Comparison of ENCODE assay signal across 9 cellular contexts in genomic region chr17:29158515-29159275, GRCh38. TPM values are rescaled to one million over a fixed set of nuclear protein-coding genes. Genes with fewer than 3 reads are reported as not detected.
DNase-seq lines count a peak whose midpoint lies in the region; ATAC-seq, FAIRE-seq and TF ChIP-seq lines count a peak whose summit lies in the region.
"Had no signal": no experiment of that assay in that cellular context is flagged by ENCODE, and none has a peak within 500 bp of the region (broad histone marks: within the 10 kb centered on the region; RNA-seq: fewer than 3 reads in every experiment).

No MANE protein-coding gene starts in this region.

- no peak for FAIRE-seq in H1 (lab: Jason Lieb, UNC)

- H2AK5ac ChIP-seq in H1 (ENCODE audit: low read depth, low read length): no peak overlapping the region

- no peak overlapping the region for H3K4me3 ChIP-seq in Caco-2 (ENCODE audit: low read depth, low read length)
- no peak overlapping the region for H3K4me3 ChIP-seq in H1 (ENCODE audit: extremely low read depth in 1 of 4, insufficient read depth in 2 of 4, low read depth in 3 of 4, low read length in 4 of 4)
- H3K4me3 ChIP-seq in gastroesophageal sphincter: no peak overlapping the region

- H2BK20ac ChIP-seq in H1 (ENCODE audit: low read length): no peak overlapping the region

- H3K36me3 Mint-ChIP-seq in Caco-2 (ENCODE audit: insufficient read depth, unreplicated experiment): no peaks in the 10 kb centered on the region

- H3K9ac ChIP-seq in H1 (replicated peaks in 1 of 4; ENCODE audit: extremely low read depth in 1 of 4, low read depth in 3 of 4, low read length in 3 of 4): peak overlapping the region in 1 of 4 experiments; percentile 1; a peak in 1 of 7 replicates

- no peak overlapping the region for H3K56ac ChIP-seq in H1 (replicated peaks; ENCODE audit: insufficient read length, low read depth, low read length)

- H3K27ac ChIP-seq in H1 (ENCODE audit: low read depth, low read length): no peak overlapping the region
- peak overlapping the region in 2 of 4 donors; percentile 9 to 28 for H3K27ac ChIP-seq in gastroesophageal sphincter

- H3K4me2 ChIP-seq in H1 (ENCODE audit: insufficient read depth in 1 of 2, low read depth in 2 of 2, low read length in 2 of 2): no peak overlapping the region

- no peak overlapping the region for H2AFZ ChIP-seq in H1 (ENCODE audit: low read length)

- H4K20me1 ChIP-seq in H1 (replicated peaks in 1 of 2; ENCODE audit: control insufficient read depth in 1 of 2, insufficient read depth in 2 of 2, low read length in 2 of 2): peaks cover 0 to 13% of the 10 kb centered on the region in 2 experiments

- WGBS in H1 (ENCODE audit: extremely low coverage in 1 of 2, insufficient coverage in 1 of 2, insufficient read length in 1 of 2, insufficient replicate concordance in 2 of 2, low coverage in 1 of 2, low lambda C conversion rate in 2 of 2, missing lambda C conversion rate in 1 of 2), 2 experiments: 88% methylated on average over 11 of the region's 11 CpGs; no CpG with 5 or more reads in 1 of the 2 experiments
- WGBS in gastroesophageal sphincter (ENCODE audit: low coverage in 1 of 2), 2 donors: 54 to 71% methylated on average over 4 to 5 of the region's 11 CpGs

- peaks cover 0 to 15% of the 10 kb centered on the region in 2 experiments; a peak in 1 of 4 replicates for H3K79me2 ChIP-seq in H1 (ENCODE audit: control insufficient read depth in 1 of 2, insufficient read depth in 2 of 2, low read length in 2 of 2)

- H3K4me1 Mint-ChIP-seq in Caco-2 (ENCODE audit: low read depth, unreplicated experiment): peaks cover 42% of the 10 kb centered on the region

- DNase-seq in Caco-2: peak; percentile 26 to 77
- DNase-seq in RPMI7951 (ENCODE audit: low read depth): peak; percentile 64
- no peak for DNase-seq in H1 (ENCODE audit: low read depth in 1 of 2, low spot score in 2 of 2)
- peak; percentile 69 for DNase-seq in renal cortical epithelial cell (ENCODE audit: low read depth)
- no peak for DNase-seq in HUDEP-2 (lab: John Stamatoyannopoulos, UW; ENCODE audit: unreplicated experiment in 76 of 76)
- DNase-seq: activated naive CD4-positive, alpha-beta T cell treated with Interleukin-2 at 50 U/mL for 16 hours had no signal

- intact Hi-C loops in Caco-2 (cut with micrococcal nuclease; ENCODE audit: unreplicated experiment): loop anchor here (5.0 kb wide), 1 partner anchor 206 kb away; the partner anchor contains the start of gene PHF12

- no peak for TF ChIP-seq RAD21 in H1 (IDR thresholded peaks at IDR 0.05 in 1 of 2, conservative IDR thresholded peaks at IDR 0.05 in 1 of 2; ENCODE audit: low read depth in 2 of 2, low read length in 2 of 2)

- H3K18ac ChIP-seq in H1 (ENCODE audit: extremely low read depth, low read length): no peak overlapping the region; the same call in 1 of the 2 replicates

- ATAC-seq in gastroesophageal sphincter (no peak), HG03196 (IDR thresholded peaks at IDR 0.05; ENCODE audit: unreplicated experiment) (no peak), HG02938 (IDR thresholded peaks at IDR 0.05; ENCODE audit: unreplicated experiment) (no peak)

- TF ChIP-seq CTCF in Caco-2 (IDR thresholded peaks at IDR 0.05; ENCODE audit: insufficient read depth in 1 of 2, low read depth in 1 of 2, low read length in 1 of 2, severe bottlenecking in 1 of 2, unreplicated experiment in 1 of 2) (no peak), H1 (IDR thresholded peaks at IDR 0.05; ENCODE audit: control extremely low read depth in 1 of 3, insufficient read depth in 1 of 3, low read depth in 1 of 3, low read length in 3 of 3) (no peak), gastroesophageal sphincter (IDR thresholded peaks at IDR 0.05) (no peak)

- H2BK120ac ChIP-seq in H1 (replicated peaks; ENCODE audit: low read depth, low read length): no peak overlapping the region

- no peak overlapping the region for H3K4ac ChIP-seq in H1 (replicated peaks; ENCODE audit: insufficient read length, low read depth, low read length)

- TF ChIP-seq POLR2A in H1 (IDR thresholded peaks at IDR 0.05; ENCODE audit: control extremely low read depth in 1 of 2, low read depth in 2 of 2, low read length in 2 of 2): no peak
- TF ChIP-seq POLR2A in gastroesophageal sphincter (IDR thresholded peaks at IDR 0.05): no peak

- no peak overlapping the region for H4K5ac ChIP-seq in H1 (ENCODE audit: insufficient read length, low read depth, low read length)

- H3K27me3 Mint-ChIP-seq in Caco-2 (ENCODE audit: insufficient read depth, unreplicated experiment): no peaks in the 10 kb centered on the region

- H3K79me1 ChIP-seq in H1 (ENCODE audit: low read depth, low read length): peaks cover 6% of the 10 kb centered on the region

- H4K91ac ChIP-seq in H1 (replicated peaks; ENCODE audit: insufficient read length, low read length): no peak overlapping the region

- TF ChIP-seq EP300 in H1 (IDR thresholded peaks at IDR 0.05; ENCODE audit: borderline replicate concordance in 1 of 2, low read depth in 2 of 2, low read length in 2 of 2) (no peak), gastroesophageal sphincter (IDR thresholded peaks at IDR 0.05) (no peak)

- H3K9me3 ChIP-seq in Caco-2 (no peaks in the 10 kb centered on the region), H1 (ENCODE audit: insufficient read depth in 2 of 2, low read depth in 1 of 2, low read length in 1 of 2) (no peaks in the 10 kb centered on the region), gastroesophageal sphincter (no peaks in the 10 kb centered on the region)

- no TSS peak for BruUV-seq in Caco-2 (replicated peaks; lab: Mats Ljungman, UMichigan)

- peaks cover 66% of the 10 kb centered on the region for H3K4me1 ChIP-seq in Caco-2
- peaks cover 6 to 20% (median 15%) of the 10 kb centered on the region in 4 experiments; a peak in 6 of 7 replicates for H3K4me1 ChIP-seq in H1 (replicated peaks in 1 of 4; ENCODE audit: control insufficient read depth in 3 of 4, insufficient read depth in 4 of 4, low read length in 3 of 4)
- H3K4me1 ChIP-seq in gastroesophageal sphincter: peaks cover 0 to 82% (median 30%) of the 10 kb centered on the region in 3 donors

- POLR2A ChIA-PET in Caco-2 (lab: Charles Lee) (interaction anchor here (0.6 to 0.9 kb wide), 2 partner anchors 18 to 39 kb away, joined by 3 read pairs; no protein-coding TSS in a partner anchor), H1 (lab: Charles Lee; ENCODE audit: partially characterized antibody) (interaction anchor here (1.5 to 4.8 kb wide), 3 partner anchors 8 to 20 kb away, joined by 5 to 25 read pairs (median 5); partner anchors contain the start of gene MYO18A)

- H2BK12ac ChIP-seq in H1 (ENCODE audit: low read depth, low read length): no peak overlapping the region

- H3K36me3 ChIP-seq in Caco-2 (ENCODE audit: control insufficient read depth, insufficient read depth, low read length) (peaks cover 2% of the 10 kb centered on the region; the same call in 1 of the 2 replicates), H1 (ENCODE audit: control insufficient read depth in 2 of 4, insufficient read depth in 4 of 4, low read length in 3 of 4) (no peaks in the 10 kb centered on the region), gastroesophageal sphincter (no peaks in the 10 kb centered on the region)

- H3K27me3 ChIP-seq in Caco-2 (replicated peaks; ENCODE audit: control insufficient read depth, insufficient read depth, low read length): no peaks in the 10 kb centered on the region
- no peaks in the 10 kb centered on the region for H3K27me3 ChIP-seq in H1 (replicated peaks in 1 of 4; ENCODE audit: control insufficient read depth in 3 of 4, extremely low read depth in 1 of 4, insufficient read depth in 3 of 4, low read length in 3 of 4)
- no peaks in the 10 kb centered on the region for H3K27me3 ChIP-seq in gastroesophageal sphincter

- no peaks in the 10 kb centered on the region for H3K23me2 ChIP-seq in H1 (ENCODE audit: low read depth, low read length)

- peak overlapping the region; percentile 83 for H4K8ac ChIP-seq in H1 (ENCODE audit: extremely low read depth, insufficient read depth, low read length)

- peak overlapping the region; percentile 69 for H2BK5ac ChIP-seq in H1 (ENCODE audit: low read depth, low read length)

- H3K4me3 Mint-ChIP-seq in Caco-2 (ENCODE audit: unreplicated experiment): no peak overlapping the region

- no peaks in the 10 kb centered on the region for H3K9me3 Mint-ChIP-seq in Caco-2 (ENCODE audit: unreplicated experiment)

- CTCF ChIA-PET in Caco-2 (lab: Charles Lee) (interaction anchor here (1.3 kb wide), 1 partner anchor 18 kb away, joined by 5 read pairs; no protein-coding TSS in a partner anchor), H1 (lab: Charles Lee; ENCODE audit: partially characterized antibody) (interaction anchor here (0.6 to 42.5 kb wide), 3 partner anchors 5 to 54 kb away, joined by 3 to 731 read pairs (median 731); partner anchors contain the start of gene MYO18A)

- H3K27ac Mint-ChIP-seq in Caco-2 (ENCODE audit: unreplicated experiment): peak overlapping the region; percentile 67

- no peak overlapping the region for H3K14ac ChIP-seq in H1 (ENCODE audit: insufficient read length)

- no peak overlapping the region for H3K23ac ChIP-seq in H1 (ENCODE audit: insufficient read length)

- no peak overlapping the region for H2BK15ac ChIP-seq in H1 (ENCODE audit: low read length)

TF ChIP-seq in H1, 55 proteins besides CTCF, POLR2A, EP300 and RAD21 (continues in another document):
- TF ChIP-seq USF2 (IDR thresholded peaks at IDR 0.05; ENCODE audit: low read length): no peak
- TF ChIP-seq, protein P1, sequence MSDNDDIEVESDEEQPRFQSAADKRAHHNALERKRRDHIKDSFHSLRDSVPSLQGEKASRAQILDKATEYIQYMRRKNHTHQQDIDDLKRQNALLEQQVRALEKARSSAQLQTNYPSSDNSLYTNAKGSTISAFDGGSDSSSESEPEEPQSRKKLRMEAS (IDR thresholded peaks at IDR 0.05): no peak

RNA-seq across cellular contexts. Expression of gene MYO18A, which starts 21.5 kb away (rescaled TPM):
- 47.1 and 55.5 TPM in 2 replicates for total RNA-seq in Caco-2 (2022)
- total RNA-seq in RPMI7951 (2014; rRNA removed; shearing (Covaris generic)): 21.4 and 33.7 TPM in 2 replicates
- 36.6 and 43.8 TPM in 2 replicates for total RNA-seq in H1 (2021; fragmentation: NEBNext Ultra II Directional; extraction: Animal tissue kit (Norgen Biotek cat#: 25700))
- polyA plus RNA-seq in H1 (2011; rRNA removed): 7.6 and 10.1 TPM in 2 replicates
- polyA plus RNA-seq in H1 (2011; cell fraction: cytosol; rRNA removed): 9.6 TPM
- polyA plus RNA-seq in H1 (2011; cell fraction: nucleus; rRNA removed): 51.6 TPM
- 31.9 to 40.0 TPM (median 35.1 TPM) in 4 replicates for polyA plus RNA-seq in H1 (2012, experiment 1 of 2)
- 14.2 TPM for polyA plus RNA-seq in H1 (2012, experiment 2 of 2)
- polyA plus RNA-seq in H1 (2013, experiment 1 of 2): 19.0 TPM
- polyA plus RNA-seq in H1 (2013, experiment 2 of 2): 17.7 TPM
- 23.8 and 33.3 TPM in 2 replicates for polyA minus RNA-seq in H1 (2011; rRNA and poly(A)+ RNA removed)
- polyA minus RNA-seq in H1 (2011; cell fraction: cytosol; rRNA and poly(A)+ RNA removed): 17.5 TPM
- 36.3 TPM for polyA minus RNA-seq in H1 (2011; cell fraction: nucleus; rRNA and poly(A)+ RNA removed)
- total RNA-seq in renal cortical epithelial cell: 25.4 and 65.5 TPM in 2 replicates
- total RNA-seq in gastroesophageal sphincter: 10 to 100 TPM; 45.5 to 70.5 (median 56.5) TPM

Comparison
In these comparisons a context has a peak if more than half of its experiments do, and no peak if none do; other contexts are left out.
1. DNase-seq: peak in Caco-2 (2 of 2), RPMI7951 (single experiment) and renal cortical epithelial cell (single experiment); none in H1 (0 of 2) and HUDEP-2 (0 of 76).